Comparison of ENCODE assay signal across 8 cellular contexts in the genomic region with DNA sequence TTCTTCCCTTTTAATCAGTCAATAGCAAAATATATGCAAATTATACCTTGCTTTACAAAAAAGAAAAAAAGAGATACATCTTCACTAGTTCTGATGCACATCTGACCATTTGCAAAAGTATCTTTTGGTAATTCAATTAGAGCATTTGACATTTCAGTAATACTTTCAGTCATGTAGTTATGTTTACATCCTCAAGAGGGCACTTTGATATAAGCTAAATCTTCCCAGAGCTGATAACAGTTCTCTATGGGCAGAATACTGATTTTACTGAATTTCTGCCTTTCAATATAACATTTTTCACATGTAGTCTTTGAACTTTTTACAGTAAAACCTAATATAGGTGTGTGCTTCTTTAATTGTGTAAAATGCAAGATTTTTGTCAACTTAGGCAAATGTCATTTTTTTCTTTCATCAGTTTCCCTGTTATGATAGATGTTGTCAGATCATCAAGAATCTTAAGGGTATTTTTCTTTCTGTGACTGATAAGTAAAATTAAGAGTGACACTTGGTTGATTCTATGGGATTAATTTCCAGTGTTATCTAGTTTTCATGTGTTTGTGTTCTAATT.
A peak's percentile ranks its signal among the peaks of the same experiment; 100 is the strongest.
DNase-seq lines count a peak whose midpoint lies in the region; ATAC-seq lines count a peak whose summit lies in the region.

No MANE protein-coding gene starts in this region.

- H3K9me3 Mint-ChIP-seq in naive thymus-derived CD8-positive, alpha-beta T cell = peaks cover 0 to 2% (median 0%) of the 10 kb centered on the region in 9 donors

- H3K36me3 Mint-ChIP-seq in naive thymus-derived CD8-positive, alpha-beta T cell = no peaks in the 10 kb centered on the region

- H3K4me3 Mint-ChIP-seq in naive thymus-derived CD8-positive, alpha-beta T cell = no peak overlapping the region

- H3K4me1 Mint-ChIP-seq in naive thymus-derived CD8-positive, alpha-beta T cell = no peaks in the 10 kb centered on the region

- no peak overlapping the region for H3K27ac Mint-ChIP-seq in naive thymus-derived CD8-positive, alpha-beta T cell

- no peaks in the 10 kb centered on the region for H3K27me3 Mint-ChIP-seq in naive thymus-derived CD8-positive, alpha-beta T cell

- ATAC-seq in GM21526 (IDR thresholded peaks at IDR 0.05; ENCODE audit: low FRiP score, unreplicated experiment) = peak; percentile 86
- no peak for ATAC-seq in naive thymus-derived CD8-positive, alpha-beta T cell

- POLR2A ChIA-PET in naive thymus-derived CD8-positive, alpha-beta T cell (lab: Charles Lee) = no interaction called here

- in situ Hi-C loops in KBM-7 (cut with MboI; ENCODE audit: low pct_unique_long_range_greater_than_20kb, low sequenced_read_pairs) = no loop called here

- DNase-seq in DMS79 treated with DMSO at 0.1 percent for 48 hours (lab: John Stamatoyannopoulos, UW) (peak; percentile 44), KBM-7 (peak; percentile 26), RPMI8226 (peak; percentile 40), fibroblast of the conjunctiva (ENCODE audit: low read depth) (peak; percentile 14), stromal cell of bone marrow (ENCODE audit: low read depth) (peak; percentile 5)
- DNase-seq in activated CD8-positive, alpha-beta memory T cell treated with anti-CD3 and anti-CD28 coated beads, Interleukin-2, amount 50 U/mL, for 48 hours = no peak
- DNase-seq in naive thymus-derived CD8-positive, alpha-beta T cell = no peak

Comparison
In these comparisons a context has a peak if more than half of its experiments do, and no peak if none do; other contexts are left out.
1. DNase-seq: peak in DMS79 treated with DMSO at 0.1 percent for 48 hours (single experiment), KBM-7 (single experiment), RPMI8226 (single experiment), fibroblast of the conjunctiva (single experiment) and stromal cell of bone marrow (single experiment); none in activated CD8-positive, alpha-beta memory T cell treated with anti-CD3 and anti-CD28 coated beads, Interleukin-2, amount 50 U/mL, for 48 hours (single experiment) and naive thymus-derived CD8-positive, alpha-beta T cell (0 of 10).